In genomic region chr4:7212921-7213320, GRCh38 we compare ENCODE assay signal across 2 cellular contexts.
TF ChIP-seq lines count a peak whose summit lies in the region.

No MANE protein-coding gene starts in this region.

TF ChIP-seq in H1, 55 proteins besides CTCF, POLR2A, EP300 and RAD21:
- no peak for TF ChIP-seq EZH2 (IDR thresholded peaks at IDR 0.05; ENCODE audit: low read depth, low read length, severe bottlenecking)

TF ChIP-seq in SK-N-SH treated with all-trans-retinoic acid at 6 μM for 48 hours, 23 proteins besides CTCF, POLR2A, EP300 and RAD21:
- TF ChIP-seq, protein P1, sequence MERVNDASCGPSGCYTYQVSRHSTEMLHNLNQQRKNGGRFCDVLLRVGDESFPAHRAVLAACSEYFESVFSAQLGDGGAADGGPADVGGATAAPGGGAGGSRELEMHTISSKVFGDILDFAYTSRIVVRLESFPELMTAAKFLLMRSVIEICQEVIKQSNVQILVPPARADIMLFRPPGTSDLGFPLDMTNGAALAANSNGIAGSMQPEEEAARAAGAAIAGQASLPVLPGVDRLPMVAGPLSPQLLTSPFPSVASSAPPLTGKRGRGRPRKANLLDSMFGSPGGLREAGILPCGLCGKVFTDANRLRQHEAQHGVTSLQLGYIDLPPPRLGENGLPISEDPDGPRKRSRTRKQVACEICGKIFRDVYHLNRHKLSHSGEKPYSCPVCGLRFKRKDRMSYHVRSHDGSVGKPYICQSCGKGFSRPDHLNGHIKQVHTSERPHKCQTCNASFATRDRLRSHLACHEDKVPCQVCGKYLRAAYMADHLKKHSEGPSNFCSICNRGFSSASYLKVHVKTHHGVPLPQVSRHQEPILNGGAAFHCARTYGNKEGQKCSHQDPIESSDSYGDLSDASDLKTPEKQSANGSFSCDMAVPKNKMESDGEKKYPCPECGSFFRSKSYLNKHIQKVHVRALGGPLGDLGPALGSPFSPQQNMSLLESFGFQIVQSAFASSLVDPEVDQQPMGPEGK (CRISPR knock-in tag; IDR thresholded peaks at IDR 0.05; ENCODE audit: borderline replicate concordance) = no peak
- TF ChIP-seq TSHZ2 (CRISPR knock-in tag; IDR thresholded peaks at IDR 0.05) (no peak), ZFP3 (CRISPR knock-in tag; IDR thresholded peaks at IDR 0.05) (no peak), ISL1 (CRISPR knock-in tag; IDR thresholded peaks at IDR 0.05) (no peak), CSDC2 (CRISPR knock-in tag; IDR thresholded peaks at IDR 0.05) (no peak), ZNF565 (CRISPR knock-in tag; conservative IDR thresholded peaks at IDR 0.05; ENCODE audit: low read depth) (no peak), ZFP30 (CRISPR knock-in tag; IDR thresholded peaks at IDR 0.05) (no peak), RARB (CRISPR knock-in tag; IDR thresholded peaks at IDR 0.05) (no peak), ZNF8 (CRISPR knock-in tag; IDR thresholded peaks at IDR 0.05) (no peak), POU6F1 (CRISPR knock-in tag; IDR thresholded peaks at IDR 0.05; ENCODE audit: borderline replicate concordance, low read depth) (no peak), PPARA (CRISPR knock-in tag; IDR thresholded peaks at IDR 0.05; ENCODE audit: borderline replicate concordance) (no peak), BACH2 (CRISPR knock-in tag; IDR thresholded peaks at IDR 0.05; ENCODE audit: borderline replicate concordance) (no peak), GLIS3 (CRISPR knock-in tag; IDR thresholded peaks at IDR 0.05) (no peak), ZC3H10 (CRISPR knock-in tag; IDR thresholded peaks at IDR 0.05) (no peak), CSRNP3 (CRISPR knock-in tag; IDR thresholded peaks at IDR 0.05) (no peak), SNAI2 (CRISPR knock-in tag; IDR thresholded peaks at IDR 0.05) (no peak), ESRRG (CRISPR knock-in tag; IDR thresholded peaks at IDR 0.05) (no peak), TOX (CRISPR knock-in tag; IDR thresholded peaks at IDR 0.05; ENCODE audit: borderline replicate concordance) (no peak)
- TF ChIP-seq, protein P2, sequence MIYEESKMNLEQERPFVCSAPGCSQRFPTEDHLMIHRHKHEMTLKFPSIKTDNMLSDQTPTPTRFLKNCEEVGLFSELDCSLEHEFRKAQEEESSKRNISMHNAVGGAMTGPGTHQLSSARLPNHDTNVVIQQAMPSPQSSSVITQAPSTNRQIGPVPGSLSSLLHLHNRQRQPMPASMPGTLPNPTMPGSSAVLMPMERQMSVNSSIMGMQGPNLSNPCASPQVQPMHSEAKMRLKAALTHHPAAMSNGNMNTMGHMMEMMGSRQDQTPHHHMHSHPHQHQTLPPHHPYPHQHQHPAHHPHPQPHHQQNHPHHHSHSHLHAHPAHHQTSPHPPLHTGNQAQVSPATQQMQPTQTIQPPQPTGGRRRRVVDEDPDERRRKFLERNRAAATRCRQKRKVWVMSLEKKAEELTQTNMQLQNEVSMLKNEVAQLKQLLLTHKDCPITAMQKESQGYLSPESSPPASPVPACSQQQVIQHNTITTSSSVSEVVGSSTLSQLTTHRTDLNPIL (CRISPR knock-in tag; IDR thresholded peaks at IDR 0.05; ENCODE audit: low read depth) = no peak
TF ChIP-seq in SK-N-SH treated with all-trans-retinoic acid at 6 μM for 48 hours: peak in this region for 0.
